Comparison of ENCODE assay signal across 20 cellular contexts in the genomic region with DNA sequence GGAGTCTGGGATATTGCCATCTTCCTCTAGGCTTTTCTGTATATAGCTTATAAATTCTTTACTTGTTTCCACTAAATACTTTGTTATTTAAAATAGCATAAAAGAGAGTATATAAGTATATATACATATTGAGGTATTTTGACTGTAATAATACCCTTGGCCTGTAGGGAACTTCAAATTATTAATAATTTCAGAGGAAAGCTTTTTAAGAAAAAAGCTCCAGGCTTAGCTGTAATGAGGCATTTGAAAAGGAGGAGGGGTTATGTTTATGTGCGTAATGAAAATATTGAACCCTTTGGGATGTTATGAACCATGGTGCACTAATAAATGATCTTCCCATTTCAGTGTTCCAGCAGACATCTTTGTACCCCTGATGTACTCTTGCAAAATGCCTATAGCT.
"Had no signal": no experiment of that assay in that cellular context is flagged by ENCODE, and none has a peak within 500 bp of the region (broad histone marks: within the 10 kb centered on the region; RNA-seq: fewer than 3 reads in every experiment).

No MANE protein-coding gene starts in this region.

- H3K9me3 Mint-ChIP-seq: activated naive CD4-positive, alpha-beta T cell treated with anti-CD3 and anti-CD28 coated beads, Interleukin-2, amount 50 U/mL, for 72 hours; activated T-cell treated with anti-CD3 and anti-CD28 coated beads, Interleukin-2, amount 50 U/mL, for 72 hours; stimulated activated naive B cell treated with anti-CD40 and anti-IgM and Interleukin-4, amounts not matched to agents 10 μg/mL and 1 μg/mL and 100 μg/mL, for 72 hours had no signal

- H3K4me3 ChIP-seq: colonic mucosa, heart left ventricle, sigmoid colon, suprapubic skin, tibial artery had no signal

- H3K27ac ChIP-seq: colonic mucosa, heart left ventricle, sigmoid colon, suprapubic skin, tibial artery, VCaP had no signal

- H3K27me3 Mint-ChIP-seq: naive thymus-derived CD8-positive, alpha-beta T cell; stimulated activated naive B cell treated with anti-CD40 and anti-IgM and Interleukin-4, amounts not matched to agents 10 μg/mL and 1 μg/mL and 100 μg/mL, for 72 hours had no signal

- H3K9me3 ChIP-seq: colonic mucosa, heart left ventricle, sigmoid colon, suprapubic skin, tibial artery had no signal

- H3K4me1 ChIP-seq: colonic mucosa, heart left ventricle, sigmoid colon, suprapubic skin, tibial artery had no signal

- H3K4me3 Mint-ChIP-seq: activated T-cell treated with anti-CD3 and anti-CD28 coated beads, Interleukin-2, amount 50 U/mL, for 72 hours; naive thymus-derived CD8-positive, alpha-beta T cell; stimulated activated naive B cell treated with anti-CD40 and anti-IgM and Interleukin-4, amounts not matched to agents 10 μg/mL and 1 μg/mL and 100 μg/mL, for 72 hours had no signal

- H3K36me3 ChIP-seq: colonic mucosa, heart left ventricle, sigmoid colon, suprapubic skin, tibial artery had no signal

- H3K27me3 ChIP-seq: colonic mucosa, heart left ventricle, sigmoid colon, suprapubic skin, tibial artery had no signal

- H3K36me3 Mint-ChIP-seq: activated naive CD4-positive, alpha-beta T cell treated with anti-CD3 and anti-CD28 coated beads, Interleukin-2, amount 50 U/mL, for 72 hours; stimulated activated naive B cell treated with anti-CD40 and anti-IgM and Interleukin-4, amounts not matched to agents 10 μg/mL and 1 μg/mL and 100 μg/mL, for 72 hours had no signal

- ATAC-seq: activated naive CD4-positive, alpha-beta T cell treated with anti-CD3 and anti-CD28 coated beads, Interleukin-2, amount 50 U/mL, for 72 hours; activated T-cell treated with anti-CD3 and anti-CD28 coated beads, Interleukin-2, amount 50 U/mL, for 72 hours; heart left ventricle; naive thymus-derived CD8-positive, alpha-beta T cell; stimulated activated naive B cell treated with anti-CD40 and anti-IgM and Interleukin-4, amounts not matched to agents 10 μg/mL and 1 μg/mL and 100 μg/mL, for 72 hours had no signal

- DNase-seq: activated CD4-positive, alpha-beta T cell treated with anti-CD3 and anti-CD28 coated beads for 4 hours; activated CD4-positive, alpha-beta T cell treated with anti-CD3 and anti-CD28 coated beads, Interleukin-2, amount 50 U/mL, for 4 hours; activated naive CD4-positive, alpha-beta T cell; activated T-cell treated with anti-CD3 and anti-CD28 coated beads for 4 hours; activated T-cell treated with anti-CD3 and anti-CD28 coated beads, Interleukin-2, amount 50 U/mL, for 72 hours; colonic mucosa; effector CD8-positive, alpha-beta T cell; erythroblast; heart left ventricle; hypothalamus; naive thymus-derived CD8-positive, alpha-beta T cell; sigmoid colon; small intestine; stimulated activated CD4-positive, alpha-beta T cell treated with anti-CD3 and anti-CD28 coated beads, Interleukin-2, amount 100 ng/mL, for 24 hours; stimulated activated naive B cell treated with anti-CD40 and anti-IgM and Interleukin-4, amounts not matched to agents 10 μg/mL and 1 μg/mL and 100 μg/mL, for 72 hours; T-helper 9 cell; tibial artery had no signal

- H3K27ac Mint-ChIP-seq: activated naive CD4-positive, alpha-beta T cell treated with anti-CD3 and anti-CD28 coated beads, Interleukin-2, amount 50 U/mL, for 72 hours; activated T-cell treated with anti-CD3 and anti-CD28 coated beads, Interleukin-2, amount 50 U/mL, for 72 hours; naive thymus-derived CD8-positive, alpha-beta T cell; stimulated activated naive B cell treated with anti-CD40 and anti-IgM and Interleukin-4, amounts not matched to agents 10 μg/mL and 1 μg/mL and 100 μg/mL, for 72 hours had no signal

- H3K4me1 Mint-ChIP-seq: naive thymus-derived CD8-positive, alpha-beta T cell; stimulated activated naive B cell treated with anti-CD40 and anti-IgM and Interleukin-4, amounts not matched to agents 10 μg/mL and 1 μg/mL and 100 μg/mL, for 72 hours had no signal
